ENCODE assay signal across 1 cellular context in the genomic region with DNA sequence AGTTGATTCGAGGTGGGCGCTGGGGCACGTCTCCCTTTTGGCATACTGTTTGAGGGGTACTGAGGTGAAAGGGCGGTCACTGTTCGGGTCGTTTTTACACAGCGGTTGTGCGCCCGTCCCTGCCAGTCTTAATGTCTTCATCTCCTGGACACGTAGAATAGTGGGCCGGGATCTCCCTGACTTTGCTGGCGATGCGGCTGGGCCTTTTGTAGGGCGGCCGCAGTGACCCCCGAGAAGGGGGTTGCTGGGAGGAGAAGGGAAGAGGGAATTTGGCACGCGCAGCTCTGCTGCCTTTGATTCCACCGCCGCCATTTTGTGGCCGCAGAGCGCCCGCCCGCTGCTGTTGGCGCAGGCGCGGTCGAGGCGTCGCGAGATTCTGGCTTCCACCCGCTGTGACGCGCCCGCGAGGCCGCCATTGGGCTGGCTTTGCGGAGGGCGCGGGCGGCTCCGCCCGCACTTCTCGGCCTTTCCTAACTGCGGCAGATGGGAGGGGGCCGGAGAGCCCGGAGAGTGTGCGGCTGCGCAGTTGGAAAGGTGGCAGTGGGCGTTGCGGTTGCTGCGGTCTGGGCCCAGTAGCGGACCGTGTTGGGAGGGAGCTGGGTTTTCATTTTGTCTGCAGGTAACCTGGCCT.
TF ChIP-seq lines count a peak whose summit lies in the region.

No MANE protein-coding gene starts in this region.

TF ChIP-seq in K562, 482 proteins besides CTCF, POLR2A, EP300 and RAD21 (continued from another document):
- TF ChIP-seq, protein P1, sequence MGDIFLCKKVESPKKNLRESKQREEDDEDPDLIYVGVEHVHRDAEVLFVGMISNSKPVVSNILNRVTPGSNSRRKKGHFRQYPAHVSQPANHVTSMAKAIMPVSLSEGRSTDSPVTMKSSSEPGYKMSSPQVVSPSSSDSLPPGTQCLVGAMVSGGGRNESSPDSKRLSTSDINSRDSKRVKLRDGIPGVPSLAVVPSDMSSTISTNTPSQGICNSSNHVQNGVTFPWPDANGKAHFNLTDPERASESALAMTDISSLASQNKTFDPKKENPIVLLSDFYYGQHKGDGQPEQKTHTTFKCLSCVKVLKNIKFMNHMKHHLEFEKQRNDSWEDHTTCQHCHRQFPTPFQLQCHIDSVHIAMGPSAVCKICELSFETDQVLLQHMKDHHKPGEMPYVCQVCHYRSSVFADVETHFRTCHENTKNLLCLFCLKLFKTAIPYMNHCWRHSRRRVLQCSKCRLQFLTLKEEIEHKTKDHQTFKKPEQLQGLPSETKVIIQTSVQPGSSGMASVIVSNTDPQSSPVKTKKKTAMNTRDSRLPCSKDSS (IDR thresholded peaks at IDR 0.05; ENCODE audit: low read depth, partially characterized antibody): no peak
- TF ChIP-seq ETV6 (IDR thresholded peaks at IDR 0.05; ENCODE audit: borderline replicate concordance in 1 of 2, low read depth in 2 of 2, low read length in 1 of 2): no peak
- 0 out of 2 replicates have a peak, but pooled peaks have one; percentile 50 for TF ChIP-seq ETV6 (CRISPR knock-in tag; IDR thresholded peaks at IDR 0.05; ENCODE audit: borderline replicate concordance)
- TF ChIP-seq HCFC1 (IDR thresholded peaks at IDR 0.05; ENCODE audit: low read depth, low read length): peak; percentile 42; the same call in 1 of the 2 replicates
- TF ChIP-seq RBFOX2 (IDR thresholded peaks at IDR 0.05; ENCODE audit: low read depth, low read length): peak; percentile 99
- TF ChIP-seq PTBP1 (IDR thresholded peaks at IDR 0.05; ENCODE audit: low read depth, low read length): no peak
- TF ChIP-seq ZNF384 (IDR thresholded peaks at IDR 0.05; ENCODE audit: low read depth, low read length): no peak
- no peak; the same call in 1 of the 2 replicates for TF ChIP-seq ZBTB43 (CRISPR knock-in tag; IDR thresholded peaks at IDR 0.05)
- no peak for TF ChIP-seq IFI16 (CRISPR knock-in tag; IDR thresholded peaks at IDR 0.05)
- TF ChIP-seq CEBPZ (IDR thresholded peaks at IDR 0.05; ENCODE audit: borderline replicate concordance, low read depth, low read length): no peak
- TF ChIP-seq MXI1 (IDR thresholded peaks at IDR 0.05; ENCODE audit: low read depth, low read length): no peak
- TF ChIP-seq, protein P2, sequence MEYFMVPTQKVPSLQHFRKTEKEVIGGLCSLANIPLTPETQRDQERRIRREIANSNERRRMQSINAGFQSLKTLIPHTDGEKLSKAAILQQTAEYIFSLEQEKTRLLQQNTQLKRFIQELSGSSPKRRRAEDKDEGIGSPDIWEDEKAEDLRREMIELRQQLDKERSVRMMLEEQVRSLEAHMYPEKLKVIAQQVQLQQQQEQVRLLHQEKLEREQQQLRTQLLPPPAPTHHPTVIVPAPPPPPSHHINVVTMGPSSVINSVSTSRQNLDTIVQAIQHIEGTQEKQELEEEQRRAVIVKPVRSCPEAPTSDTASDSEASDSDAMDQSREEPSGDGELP (CRISPR knock-in tag; IDR thresholded peaks at IDR 0.05; ENCODE audit: borderline replicate concordance): 0 out of 2 replicates have a peak, but pooled peaks have one; percentile 19
- peak; percentile 71; the same call in 1 of the 2 replicates for TF ChIP-seq ZNF395 (CRISPR knock-in tag; IDR thresholded peaks at IDR 0.05)
- TF ChIP-seq RB1 (IDR thresholded peaks at IDR 0.05; ENCODE audit: low read depth): peak; percentile 74
- TF ChIP-seq RFX5 (IDR thresholded peaks at IDR 0.05; ENCODE audit: low read depth, low read length): no peak
- TF ChIP-seq CHD2 (IDR thresholded peaks at IDR 0.05; ENCODE audit: low read depth, low read length): peak; percentile 93
- peak; percentile 4; the same call in 1 of the 2 replicates for TF ChIP-seq ZFX (CRISPR knock-in tag; IDR thresholded peaks at IDR 0.05)
- TF ChIP-seq, protein P3, sequence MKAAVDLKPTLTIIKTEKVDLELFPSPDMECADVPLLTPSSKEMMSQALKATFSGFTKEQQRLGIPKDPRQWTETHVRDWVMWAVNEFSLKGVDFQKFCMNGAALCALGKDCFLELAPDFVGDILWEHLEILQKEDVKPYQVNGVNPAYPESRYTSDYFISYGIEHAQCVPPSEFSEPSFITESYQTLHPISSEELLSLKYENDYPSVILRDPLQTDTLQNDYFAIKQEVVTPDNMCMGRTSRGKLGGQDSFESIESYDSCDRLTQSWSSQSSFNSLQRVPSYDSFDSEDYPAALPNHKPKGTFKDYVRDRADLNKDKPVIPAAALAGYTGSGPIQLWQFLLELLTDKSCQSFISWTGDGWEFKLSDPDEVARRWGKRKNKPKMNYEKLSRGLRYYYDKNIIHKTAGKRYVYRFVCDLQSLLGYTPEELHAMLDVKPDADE (conservative IDR thresholded peaks at IDR 0.05; ENCODE audit: control insufficient read depth, low read depth, low read length): no peak
- TF ChIP-seq HMGN3 (IDR thresholded peaks at IDR 0.05; ENCODE audit: borderline replicate concordance, extremely low read depth, insufficient read length, low read depth, low read length): peak; percentile 76
- peak; percentile 78; the same call in 1 of the 2 replicates for TF ChIP-seq KAT8 (IDR thresholded peaks at IDR 0.05; ENCODE audit: low read depth)
- no peak for TF ChIP-seq KDM1A (IDR thresholded peaks at IDR 0.05)
- peak; percentile 50 for TF ChIP-seq TAF9B (IDR thresholded peaks at IDR 0.05; ENCODE audit: partially characterized antibody)
